ENCODE assay signal across 37 cellular contexts in the genomic region with DNA sequence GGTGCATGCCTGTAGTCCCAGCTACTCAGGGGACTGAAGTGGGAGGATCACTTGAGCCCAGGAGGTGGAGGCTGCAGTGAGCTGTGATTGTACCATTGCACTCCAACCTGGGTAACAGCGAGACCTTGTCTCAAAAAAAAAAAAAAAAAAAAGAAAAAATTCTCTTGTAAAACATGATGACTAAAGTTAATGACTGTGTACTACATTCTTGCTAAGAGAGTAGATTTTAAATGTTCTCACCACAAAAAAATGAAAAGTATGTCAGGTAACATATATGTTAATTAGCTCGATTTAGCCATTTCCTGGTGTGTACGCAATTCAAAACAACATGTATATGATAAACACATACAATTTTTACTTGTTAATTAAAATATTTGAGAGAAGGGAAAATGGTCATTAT.
"Had no signal": no experiment of that assay in that cellular context is flagged by ENCODE, and none has a peak within 500 bp of the region (broad histone marks: within the 10 kb centered on the region; RNA-seq: fewer than 3 reads in every experiment).

No MANE protein-coding gene starts in this region.

- H3K4me3 ChIP-seq: K562, Peyer's patch had no signal

- H3K9me3 Mint-ChIP-seq: activated CD4-positive, alpha-beta memory T cell treated with anti-CD3 and anti-CD28 coated beads, Interleukin-2, amount 10 ng/mL, durations not matched to agents 7 days and 5 days; activated naive CD4-positive, alpha-beta T cell treated with anti-CD3 and anti-CD28 coated beads, Interleukin-2, amount 10 ng/mL, durations not matched to agents 7 days and 5 days; activated naive CD8-positive, alpha-beta T cell treated with anti-CD3 and anti-CD28 coated beads, Interleukin-2, amount 50 U/mL, for 24 hours had no signal

- H3K4me3 Mint-ChIP-seq: activated CD4-positive, alpha-beta memory T cell treated with anti-CD3 and anti-CD28 coated beads, Interleukin-2, amount 10 ng/mL, durations not matched to agents 7 days and 5 days; activated CD8-positive, alpha-beta memory T cell treated with anti-CD3 and anti-CD28 coated beads, Interleukin-2, amount 10 ng/mL, durations not matched to agents 7 days and 5 days; activated naive CD4-positive, alpha-beta T cell treated with anti-CD3 and anti-CD28 coated beads, Interleukin-2, amount 10 ng/mL, durations not matched to agents 7 days and 5 days; activated naive CD8-positive, alpha-beta T cell; activated naive CD8-positive, alpha-beta T cell treated with anti-CD3 and anti-CD28 coated beads, Interleukin-2, amount 50 U/mL, for 24 hours; brain had no signal

- DNase-seq: activated CD4-positive, alpha-beta memory T cell treated with anti-CD3 and anti-CD28 coated beads, Interleukin-2, amount 10 ng/mL, durations not matched to agents 7 days and 5 days; activated CD4-positive, alpha-beta T cell treated with anti-CD3 and anti-CD28 coated beads for 1 hour; activated CD4-positive, alpha-beta T cell treated with anti-CD3 and anti-CD28 coated beads for 48 hours; activated CD4-positive, CD25-positive, alpha-beta regulatory T cell; activated CD8-positive, alpha-beta memory T cell treated with anti-CD3 and anti-CD28 coated beads for 24 hours; activated CD8-positive, alpha-beta memory T cell treated with anti-CD3 and anti-CD28 coated beads, Interleukin-2, amount 10 ng/mL, durations not matched to agents 7 days and 5 days; activated CD8-positive, alpha-beta memory T cell treated with anti-CD3 and anti-CD28 coated beads, Interleukin-2, amount 50 U/mL, for 48 hours; activated effector memory CD4-positive, alpha-beta T cell treated with Interleukin-2 at 50 U/mL for 16 hours; activated naive CD4-positive, alpha-beta T cell treated with anti-CD3 and anti-CD28 coated beads, Interleukin-2, amount 10 ng/mL, durations not matched to agents 7 days and 5 days; activated naive CD8-positive, alpha-beta T cell treated with anti-CD3 and anti-CD28 coated beads, Interleukin-2, amount 50 U/mL, for 24 hours; activated T-cell treated with anti-CD3 and anti-CD28 coated beads, Interleukin-2, amount 50 U/mL, for 48 hours; anterior cingulate cortex; caudate nucleus; cerebellar nuclear complex; Karpas-422; MM.1S; MV-4-11; NCI-H1092; NCI-H1436 treated with DMSO at 0.1 percent for 48 hours; NCI-H1694 treated with DMSO at 0.1 percent for 48 hours; NCI-H2029; NCI-H446; NCI-H510A treated with DMSO at 0.1 percent for 48 hours; NCI-H69; NCI-H82; Peyer's patch; RPMI8226; SIG-M5; T-helper 1 cell; T-helper 2 cell; T-helper 9 cell; WERI-Rb-1 had no signal

- H3K36me3 Mint-ChIP-seq: activated naive CD4-positive, alpha-beta T cell treated with anti-CD3 and anti-CD28 coated beads, Interleukin-2, amount 10 ng/mL, durations not matched to agents 7 days and 5 days; brain had no signal

- H3K27me3 Mint-ChIP-seq: activated CD4-positive, alpha-beta memory T cell treated with anti-CD3 and anti-CD28 coated beads, Interleukin-2, amount 10 ng/mL, durations not matched to agents 7 days and 5 days; activated CD8-positive, alpha-beta memory T cell treated with anti-CD3 and anti-CD28 coated beads, Interleukin-2, amount 10 ng/mL, durations not matched to agents 7 days and 5 days; activated naive CD4-positive, alpha-beta T cell treated with anti-CD3 and anti-CD28 coated beads, Interleukin-2, amount 10 ng/mL, durations not matched to agents 7 days and 5 days; activated naive CD8-positive, alpha-beta T cell; activated naive CD8-positive, alpha-beta T cell treated with anti-CD3 and anti-CD28 coated beads, Interleukin-2, amount 50 U/mL, for 24 hours; brain had no signal

- H3K36me3 ChIP-seq: Peyer's patch, WERI-Rb-1 had no signal

- H3K27me3 ChIP-seq: Peyer's patch had no signal

- ATAC-seq: activated CD8-positive, alpha-beta memory T cell treated with anti-CD3 and anti-CD28 coated beads, Interleukin-2, amount 10 ng/mL, durations not matched to agents 7 days and 5 days; activated naive CD8-positive, alpha-beta T cell treated with anti-CD3 and anti-CD28 coated beads, Interleukin-2, amount 50 U/mL, for 24 hours; K562; Right ventricle myocardium inferior; SK-N-SH treated with all-trans-retinoic acid at 6 μM for 48 hours had no signal

- H3K27ac Mint-ChIP-seq: activated CD4-positive, alpha-beta memory T cell treated with anti-CD3 and anti-CD28 coated beads, Interleukin-2, amount 10 ng/mL, durations not matched to agents 7 days and 5 days; activated CD8-positive, alpha-beta memory T cell treated with anti-CD3 and anti-CD28 coated beads, Interleukin-2, amount 10 ng/mL, durations not matched to agents 7 days and 5 days; activated naive CD4-positive, alpha-beta T cell treated with anti-CD3 and anti-CD28 coated beads, Interleukin-2, amount 10 ng/mL, durations not matched to agents 7 days and 5 days; activated naive CD8-positive, alpha-beta T cell; activated naive CD8-positive, alpha-beta T cell treated with anti-CD3 and anti-CD28 coated beads, Interleukin-2, amount 50 U/mL, for 24 hours; brain had no signal

- H3K27ac ChIP-seq: Peyer's patch, WERI-Rb-1 had no signal

- H3K9me3 ChIP-seq: Peyer's patch had no signal
